Comparison of ENCODE assay signal across 13 cellular contexts in genomic region chr2:31140151-31140550, GRCh38. TPM values are rescaled to one million over a fixed set of nuclear protein-coding genes. Genes with fewer than 3 reads are reported as not detected.
"Had no signal": no experiment of that assay in that cellular context is flagged by ENCODE, and none has a peak within 500 bp of the region (broad histone marks: within the 10 kb centered on the region; RNA-seq: fewer than 3 reads in every experiment).

No MANE protein-coding gene starts in this region.

- H3K4me3 ChIP-seq: hepatocyte, neural progenitor cell had no signal

- H3K9ac ChIP-seq: neural progenitor cell, parathyroid adenoma had no signal

- H3K36me3 ChIP-seq: neural progenitor cell had no signal

- H3K4me2 ChIP-seq: hepatocyte, neural progenitor cell had no signal

- H3K27ac ChIP-seq: hepatocyte, neural progenitor cell, parathyroid adenoma, VCaP had no signal

- H3K4me3 Mint-ChIP-seq: activated CD4-positive, alpha-beta memory T cell treated with anti-CD3 and anti-CD28 coated beads for 36 hours; activated naive CD4-positive, alpha-beta T cell treated with anti-CD3 and anti-CD28 coated beads, Interleukin-2, amount 10 ng/mL, durations not matched to agents 7 days and 5 days; activated T-cell treated with anti-CD3 and anti-CD28 coated beads, Interleukin-2, amount 50 U/mL, for 24 hours; endodermal cell; neural progenitor cell; stimulated activated effector memory CD8-positive, alpha-beta T cell treated with anti-CD3 and anti-CD28 coated beads, Interleukin-12 subunit alpha, Interleukin-12 subunit beta, amount 100 ng/mL, for 72 hours had no signal

- H3K27ac Mint-ChIP-seq: activated CD4-positive, alpha-beta memory T cell treated with anti-CD3 and anti-CD28 coated beads for 36 hours; activated naive CD4-positive, alpha-beta T cell treated with anti-CD3 and anti-CD28 coated beads, Interleukin-2, amount 10 ng/mL, durations not matched to agents 7 days and 5 days; activated T-cell treated with anti-CD3 and anti-CD28 coated beads, Interleukin-2, amount 50 U/mL, for 24 hours; endodermal cell; neural progenitor cell; stimulated activated effector memory CD8-positive, alpha-beta T cell treated with anti-CD3 and anti-CD28 coated beads, Interleukin-12 subunit alpha, Interleukin-12 subunit beta, amount 100 ng/mL, for 72 hours had no signal

- H3K36me3 Mint-ChIP-seq: activated CD4-positive, alpha-beta memory T cell treated with anti-CD3 and anti-CD28 coated beads for 36 hours; activated naive CD4-positive, alpha-beta T cell treated with anti-CD3 and anti-CD28 coated beads, Interleukin-2, amount 10 ng/mL, durations not matched to agents 7 days and 5 days; neural progenitor cell; stimulated activated effector memory CD8-positive, alpha-beta T cell treated with anti-CD3 and anti-CD28 coated beads, Interleukin-12 subunit alpha, Interleukin-12 subunit beta, amount 100 ng/mL, for 72 hours had no signal

- DNase-seq: activated CD4-positive, alpha-beta memory T cell treated with anti-CD3 and anti-CD28 coated beads for 36 hours; activated naive CD4-positive, alpha-beta T cell treated with anti-CD3 and anti-CD28 coated beads, Interleukin-2, amount 10 ng/mL, durations not matched to agents 7 days and 5 days; activated T-cell treated with anti-CD3 and anti-CD28 coated beads, Interleukin-2, amount 50 U/mL, for 24 hours; endodermal cell; naive B cell; T1000 had no signal

- H3K4me1 ChIP-seq: parathyroid adenoma had no signal

- ATAC-seq: left lobe of liver; stimulated activated effector memory CD8-positive, alpha-beta T cell treated with anti-CD3 and anti-CD28 coated beads, Interleukin-12 subunit alpha, Interleukin-12 subunit beta, amount 100 ng/mL, for 72 hours had no signal

- H3K9me3 Mint-ChIP-seq: activated CD4-positive, alpha-beta memory T cell treated with anti-CD3 and anti-CD28 coated beads for 36 hours; activated naive CD4-positive, alpha-beta T cell treated with anti-CD3 and anti-CD28 coated beads, Interleukin-2, amount 10 ng/mL, durations not matched to agents 7 days and 5 days; activated T-cell treated with anti-CD3 and anti-CD28 coated beads, Interleukin-2, amount 50 U/mL, for 24 hours; endodermal cell; naive B cell; neural progenitor cell; stimulated activated effector memory CD8-positive, alpha-beta T cell treated with anti-CD3 and anti-CD28 coated beads, Interleukin-12 subunit alpha, Interleukin-12 subunit beta, amount 100 ng/mL, for 72 hours had no signal

RNA-seq across cellular contexts. Expression of gene GALNT14, which starts 1.9 kb away (rescaled TPM):
- total RNA-seq: lung microvascular endothelial cell had no signal
